Comparison of ENCODE assay signal across 17 cellular contexts in genomic region chr11:3826721-3827120, GRCh38. TPM values are rescaled to one million over a fixed set of nuclear protein-coding genes. Genes with fewer than 3 reads are reported as not detected.
DNase-seq lines count a peak whose midpoint lies in the region; ATAC-seq, FAIRE-seq and TF ChIP-seq lines count a peak whose summit lies in the region.
"Had no signal": no experiment of that assay in that cellular context is flagged by ENCODE, and none has a peak within 500 bp of the region (broad histone marks: within the 10 kb centered on the region; RNA-seq: fewer than 3 reads in every experiment).

No MANE protein-coding gene starts in this region.

- no peaks in the 10 kb centered on the region for H3K9me3 Mint-ChIP-seq in natural killer cell treated with Interleukin-12 subunit alpha and Interleukin-12 subunit beta and Interleukin-15 and Interleukin-18, amount 100 ng/mL, for 72 hours

- H3K9ac ChIP-seq in IMR-90 (ENCODE audit: low read depth, low read length) (no peak overlapping the region), H1 (replicated peaks in 1 of 4; ENCODE audit: extremely low read depth in 1 of 4, low read depth in 3 of 4, low read length in 3 of 4) (no peak overlapping the region)
- H3K9ac ChIP-seq: BLaER1 had no signal

- H3K9me3 ChIP-seq in IMR-90 (ENCODE audit: control insufficient read depth, insufficient read depth, low read length) (no peaks in the 10 kb centered on the region), H1 (ENCODE audit: insufficient read depth in 2 of 2, low read depth in 1 of 2, low read length in 1 of 2) (no peaks in the 10 kb centered on the region)
- H3K9me3 ChIP-seq: BLaER1, lower lobe of right lung had no signal

- no peak overlapping the region for H4K8ac ChIP-seq in IMR-90 (ENCODE audit: low read depth in 2 of 2, low read length in 2 of 2)
- H4K8ac ChIP-seq in H1 (ENCODE audit: extremely low read depth, insufficient read depth, low read length): 0 out of 2 replicates have a peak overlapping the region, but pooled peaks have one; percentile 30

- H3K4me2 ChIP-seq in IMR-90 (ENCODE audit: low read depth, low read length): no peak overlapping the region
- peak overlapping the region; percentile 59 to 74 for H3K4me2 ChIP-seq in H1 (ENCODE audit: insufficient read depth in 1 of 2, low read depth in 2 of 2, low read length in 2 of 2)
- H3K4me2 ChIP-seq: BLaER1, PC-9 had no signal

- peak; percentile 7 for FAIRE-seq in H1 (lab: Jason Lieb, UNC)
- FAIRE-seq: GM12891 had no signal

- H2BK20ac ChIP-seq in IMR-90 (ENCODE audit: low read depth, low read length): no peak overlapping the region
- 0 out of 2 replicates have a peak overlapping the region, but pooled peaks have one; percentile 66 for H2BK20ac ChIP-seq in H1 (ENCODE audit: low read length)

- DNase-seq in C1 segment of cervical spinal cord (lab: John Stamatoyannopoulos, UW) (peak in 11 of 14 donors; percentile 24 to 89 (median 67)), IMR-90 (no peak), H1 (ENCODE audit: low read depth in 1 of 2, low spot score in 2 of 2) (peak in 1 of 2 experiments; percentile 58), HUDEP-2 (lab: John Stamatoyannopoulos, UW; ENCODE audit: unreplicated experiment in 76 of 76) (no peak), cerebellar cortex (ENCODE audit: low spot score) (no peak)
- DNase-seq in natural killer cell treated with Interleukin-12 subunit alpha and Interleukin-12 subunit beta and Interleukin-15 and Interleukin-18, amount 100 ng/mL, for 72 hours (ENCODE audit: low spot score): no peak
- DNase-seq: activated CD4-positive, alpha-beta T cell treated with anti-CD3 and anti-CD28 coated beads, Interleukin-2, amount 50 U/mL, for 1 hour; activated gamma-delta T cell; central memory CD4-positive, alpha-beta T cell; EL; lower lobe of right lung; NCI-H524 treated with DMSO at 0.1 percent for 48 hours; PC-9 had no signal

- H3K4me3 Mint-ChIP-seq in natural killer cell treated with Interleukin-12 subunit alpha and Interleukin-12 subunit beta and Interleukin-15 and Interleukin-18, amount 100 ng/mL, for 72 hours: no peak overlapping the region

- CTCF ChIA-PET in IMR-90 (lab: Yijun Ruan, JAX): interaction anchor here (0.5 kb wide), 1 partner anchor 84 kb away, joined by 4 read pairs; no protein-coding TSS in a partner anchor
- CTCF ChIA-PET in H1 (lab: Charles Lee; ENCODE audit: partially characterized antibody): interaction anchor here (0.9 to 3.3 kb wide), 7 partner anchors 9 to 261 kb away, joined by 3 to 61 read pairs (median 5); partner anchors contain the start of genes PGAP2 and RHOG

- intact Hi-C loops in IMR-90 (cut with micrococcal nuclease): no loop called here

- POLR2A ChIA-PET in IMR-90 (lab: Charles Lee; ENCODE audit: unreplicated experiment): no interaction called here
- POLR2A ChIA-PET in H1 (lab: Charles Lee; ENCODE audit: partially characterized antibody): interaction anchor here (0.9 to 3.3 kb wide), 6 partner anchors 9 to 29 kb away, joined by 3 to 29 read pairs (median 5); partner anchors contain the start of genes RHOG and STIM1

- H3K4me1 ChIP-seq in IMR-90 (ENCODE audit: control insufficient read depth, insufficient read depth, low read length) (peaks cover 4% of the 10 kb centered on the region), H1 (replicated peaks in 1 of 4; ENCODE audit: control insufficient read depth in 3 of 4, insufficient read depth in 4 of 4, low read length in 3 of 4) (peaks cover 22 to 32% (median 24%) of the 10 kb centered on the region in 4 experiments)

- H3K27ac Mint-ChIP-seq in natural killer cell treated with Interleukin-12 subunit alpha and Interleukin-12 subunit beta and Interleukin-15 and Interleukin-18, amount 100 ng/mL, for 72 hours: peak overlapping the region; percentile 63 to 78

- WGBS in IMR-90 (ENCODE audit: extremely low coverage in 2 of 2, insufficient read length in 1 of 2), 2 experiments: no CpG with 5 or more reads among the region's 3 CpGs
- WGBS in H1 (ENCODE audit: extremely low coverage in 1 of 2, insufficient coverage in 1 of 2, insufficient read length in 1 of 2, insufficient replicate concordance in 2 of 2, low coverage in 1 of 2, low lambda C conversion rate in 2 of 2, missing lambda C conversion rate in 1 of 2), 2 experiments: 49% methylated on average over 3 of the region's 3 CpGs; no CpG with 5 or more reads in 1 of the 2 experiments

- H2AK9ac ChIP-seq in IMR-90 (replicated peaks; ENCODE audit: low read depth, low read length, poor library complexity): peak overlapping the region; percentile 9

- TF ChIP-seq EP300 in H1 (IDR thresholded peaks at IDR 0.05; ENCODE audit: borderline replicate concordance in 1 of 2, low read depth in 2 of 2, low read length in 2 of 2): peak in 1 of 2 experiments; percentile 41; a peak in 1 of 3 replicates

- H2BK15ac ChIP-seq in IMR-90 (ENCODE audit: low read depth, low read length) (no peak overlapping the region), H1 (ENCODE audit: low read length) (peak overlapping the region; percentile 93)

- TF ChIP-seq CTCF in IMR-90 (conservative IDR thresholded peaks at IDR 0.05; ENCODE audit: low read depth, low read length): no peak
- no peak for TF ChIP-seq CTCF in H1 (IDR thresholded peaks at IDR 0.05; ENCODE audit: control extremely low read depth in 1 of 3, insufficient read depth in 1 of 3, low read depth in 1 of 3, low read length in 3 of 3)

- H3K56ac ChIP-seq in IMR-90 (ENCODE audit: extremely low read depth, insufficient read depth, low read length) (no peak overlapping the region), H1 (replicated peaks; ENCODE audit: insufficient read length, low read depth, low read length) (no peak overlapping the region)

- H2BK120ac ChIP-seq in IMR-90 (ENCODE audit: low read depth, low read length): no peak overlapping the region
- no peak overlapping the region for H2BK120ac ChIP-seq in H1 (replicated peaks; ENCODE audit: low read depth, low read length)

- in situ Hi-C loops in IMR-90 (cut with MboI; ENCODE audit: low sequenced_read_pairs): no loop called here

- peaks cover 0 to 5% of the 10 kb centered on the region in 2 experiments; a peak in 2 of 4 replicates for H3K79me2 ChIP-seq in H1 (ENCODE audit: control insufficient read depth in 1 of 2, insufficient read depth in 2 of 2, low read length in 2 of 2)

- H3K4ac ChIP-seq in IMR-90 (ENCODE audit: low read depth, low read length) (no peak overlapping the region), H1 (replicated peaks; ENCODE audit: insufficient read length, low read depth, low read length) (no peak overlapping the region)

- H3K27me3 Mint-ChIP-seq in natural killer cell treated with Interleukin-12 subunit alpha and Interleukin-12 subunit beta and Interleukin-15 and Interleukin-18, amount 100 ng/mL, for 72 hours: no peaks in the 10 kb centered on the region

- peaks cover 2% of the 10 kb centered on the region; the same call in 1 of the 2 replicates for H3K23me2 ChIP-seq in H1 (ENCODE audit: low read depth, low read length)

- no peak overlapping the region for H4K5ac ChIP-seq in IMR-90 (ENCODE audit: low read depth, low read length)
- peak overlapping the region; percentile 2 for H4K5ac ChIP-seq in H1 (ENCODE audit: insufficient read length, low read depth, low read length)

- BruUV-seq in IMR-90 (replicated peaks; lab: Mats Ljungman, UMichigan): no TSS peak

- H4K91ac ChIP-seq in IMR-90 (ENCODE audit: insufficient read depth, low read depth, low read length) (no peak overlapping the region), H1 (replicated peaks; ENCODE audit: insufficient read length, low read length) (peak overlapping the region; percentile 16)

- TF ChIP-seq POLR2A in IMR-90 (IDR thresholded peaks at IDR 0.05; ENCODE audit: low read depth, low read length) (no peak), H1 (IDR thresholded peaks at IDR 0.05; ENCODE audit: control extremely low read depth in 1 of 2, low read depth in 2 of 2, low read length in 2 of 2) (no peak; a peak in 1 of 3 replicates)

- H3K27me3 ChIP-seq in IMR-90 (ENCODE audit: control insufficient read depth, insufficient read depth, low read length) (no peaks in the 10 kb centered on the region), H1 (replicated peaks in 1 of 4; ENCODE audit: control insufficient read depth in 3 of 4, extremely low read depth in 1 of 4, insufficient read depth in 3 of 4, low read length in 3 of 4) (no peaks in the 10 kb centered on the region)
- H3K27me3 ChIP-seq: BLaER1 had no signal

- H3K23ac ChIP-seq in IMR-90 (ENCODE audit: low read depth, low read length) (no peak overlapping the region), H1 (ENCODE audit: insufficient read length) (no peak overlapping the region)

- H3K4me1 Mint-ChIP-seq in natural killer cell treated with Interleukin-12 subunit alpha and Interleukin-12 subunit beta and Interleukin-15 and Interleukin-18, amount 100 ng/mL, for 72 hours (ENCODE audit: low read depth in 2 of 2): peaks cover 45 to 50% of the 10 kb centered on the region in 2 donors

- H3K36me3 Mint-ChIP-seq in natural killer cell treated with Interleukin-12 subunit alpha and Interleukin-12 subunit beta and Interleukin-15 and Interleukin-18, amount 100 ng/mL, for 72 hours: peaks cover 4% of the 10 kb centered on the region

- H3K14ac ChIP-seq in IMR-90 (replicated peaks; ENCODE audit: low read depth, low read length) (no peak overlapping the region), H1 (ENCODE audit: insufficient read length) (no peak overlapping the region)

- no peak overlapping the region for H2BK5ac ChIP-seq in IMR-90 (ENCODE audit: low read depth, low read length, poor library complexity, severe bottlenecking)
- peak overlapping the region; percentile 36; the same call in 1 of the 2 replicates for H2BK5ac ChIP-seq in H1 (ENCODE audit: low read depth, low read length)

- TF ChIP-seq RAD21 in IMR-90 (IDR thresholded peaks at IDR 0.05; ENCODE audit: low read length) (no peak), H1 (IDR thresholded peaks at IDR 0.05 in 1 of 2, conservative IDR thresholded peaks at IDR 0.05 in 1 of 2; ENCODE audit: low read depth in 2 of 2, low read length in 2 of 2) (no peak)

- H2BK12ac ChIP-seq in H1 (ENCODE audit: low read depth, low read length): peak overlapping the region; percentile 21; the same call in 1 of the 2 replicates

- no peak overlapping the region for H3K18ac ChIP-seq in IMR-90 (ENCODE audit: low read depth, low read length)
- H3K18ac ChIP-seq in H1 (ENCODE audit: extremely low read depth, low read length): peak overlapping the region; percentile 85

- H3K4me3 ChIP-seq in IMR-90 (ENCODE audit: insufficient read depth, low read depth, low read length) (no peak overlapping the region), H1 (ENCODE audit: extremely low read depth in 1 of 4, insufficient read depth in 2 of 4, low read depth in 3 of 4, low read length in 4 of 4) (peak overlapping the region in 2 of 4 experiments; percentile 11 to 25; a peak in 2 of 8 replicates)
- H3K4me3 ChIP-seq: BLaER1, lower lobe of right lung, PC-9 had no signal

- H3K79me1 ChIP-seq in IMR-90 (ENCODE audit: low read depth in 1 of 2, low read length in 2 of 2) (peaks cover 21 to 53% of the 10 kb centered on the region in 2 experiments), H1 (ENCODE audit: low read depth, low read length) (peaks cover 3% of the 10 kb centered on the region; the same call in 1 of the 2 replicates)

- H2AK5ac ChIP-seq in IMR-90 (ENCODE audit: low read depth, low read length): no peak overlapping the region
- no peak overlapping the region for H2AK5ac ChIP-seq in H1 (ENCODE audit: low read depth, low read length)

- dilution Hi-C loops in IMR-90 (cut with HindIII; ENCODE audit: low sequenced_read_pairs, unreplicated experiment): no loop called here

- H3K36me3 ChIP-seq in IMR-90 (ENCODE audit: control insufficient read depth, insufficient read depth, low read length) (peaks cover 39% of the 10 kb centered on the region), H1 (ENCODE audit: control insufficient read depth in 2 of 4, insufficient read depth in 4 of 4, low read length in 3 of 4) (peaks cover 4 to 19% (median 8%) of the 10 kb centered on the region in 4 experiments; a peak in 7 of 8 replicates)

- ATAC-seq in IMR-90 (ENCODE audit: low read depth): no peak
- no peak for ATAC-seq in natural killer cell treated with Interleukin-12 subunit alpha and Interleukin-12 subunit beta and Interleukin-15 and Interleukin-18, amount 100 ng/mL, for 72 hours
- ATAC-seq in GM21737 (IDR thresholded peaks at IDR 0.05; ENCODE audit: unreplicated experiment): no peak
- ATAC-seq in GM18519 (IDR thresholded peaks at IDR 0.05; ENCODE audit: low FRiP score, unreplicated experiment): no peak
- ATAC-seq: lower lobe of right lung had no signal

- H4K20me1 ChIP-seq in IMR-90 (ENCODE audit: insufficient read depth, low read length): peaks cover 36% of the 10 kb centered on the region
- H4K20me1 ChIP-seq in H1 (replicated peaks in 1 of 2; ENCODE audit: control insufficient read depth in 1 of 2, insufficient read depth in 2 of 2, low read length in 2 of 2): peaks cover 3 to 6% of the 10 kb centered on the region in 2 experiments

- no peak overlapping the region for H3K27ac ChIP-seq in IMR-90 (ENCODE audit: insufficient read depth, low read length)
- peak overlapping the region; percentile 54; the same call in 1 of the 2 replicates for H3K27ac ChIP-seq in H1 (ENCODE audit: low read depth, low read length)
- H3K27ac ChIP-seq: BLaER1, lower lobe of right lung, PC-9 had no signal

- peaks cover 26% of the 10 kb centered on the region for H3K9me1 ChIP-seq in IMR-90 (ENCODE audit: insufficient read depth, low read length)

- H2AFZ ChIP-seq in IMR-90 (replicated peaks; ENCODE audit: low read length, poor library complexity) (no peak overlapping the region), H1 (ENCODE audit: low read length) (no peak overlapping the region)
- H2AFZ ChIP-seq: PC-9 had no signal

RNA-seq across cellular contexts. Expression of gene RHOG, which starts 14.0 kb away (rescaled TPM):
- 16.3 and 20.6 TPM in 2 replicates for total RNA-seq in IMR-90 (2012; rRNA removed)
- 106 and 114 TPM in 2 replicates for polyA plus RNA-seq in IMR-90 (2012; rRNA removed)
- 41.7 and 123 TPM in 2 replicates for polyA plus RNA-seq in IMR-90 (2012; cell fraction: cytosol; rRNA removed)
- polyA plus RNA-seq in IMR-90 (2012; cell fraction: nucleus; rRNA removed; ENCODE audit: low replicate concordance): 16.5 and 40.2 TPM in 2 replicates
- total RNA-seq in H1 (2021; fragmentation: NEBNext Ultra II Directional; extraction: Animal tissue kit (Norgen Biotek cat#: 25700)): 28.3 and 31.2 TPM in 2 replicates
- 69.6 and 79.8 TPM in 2 replicates for polyA plus RNA-seq in H1 (2011; rRNA removed)
- polyA plus RNA-seq in H1 (2011; cell fraction: cytosol; rRNA removed): 44.6 TPM
- 50.4 TPM for polyA plus RNA-seq in H1 (2011; cell fraction: nucleus; rRNA removed)
- 34.2 to 46.4 TPM (median 43.0 TPM) in 4 replicates for polyA plus RNA-seq in H1 (2012, experiment 1 of 2)
- polyA plus RNA-seq in H1 (2012, experiment 2 of 2): 48.4 TPM
- polyA plus RNA-seq in H1 (2013, experiment 1 of 2): 31.2 TPM
- 28.8 TPM for polyA plus RNA-seq in H1 (2013, experiment 2 of 2)
- polyA minus RNA-seq in H1 (2011; rRNA and poly(A)+ RNA removed): 46.8 and 68.7 TPM in 2 replicates
- polyA minus RNA-seq in H1 (2011; cell fraction: cytosol; rRNA and poly(A)+ RNA removed): 34.2 TPM
- polyA minus RNA-seq in H1 (2011; cell fraction: nucleus; rRNA and poly(A)+ RNA removed): 31.7 TPM
- 100 to 1,000 TPM; 154 to 164 TPM for total RNA-seq in natural killer cell treated with Interleukin-12 subunit alpha and Interleukin-12 subunit beta and Interleukin-15 and Interleukin-18, amount 100 ng/mL, for 72 hours

RNA-seq across cellular contexts. Expression of gene PGAP2, which starts 18.4 kb away (rescaled TPM):
- total RNA-seq in IMR-90 (2012; rRNA removed): 10.6 TPM in 2 replicates
- 31.3 and 36.7 TPM in 2 replicates for polyA plus RNA-seq in IMR-90 (2012; rRNA removed)
- polyA plus RNA-seq in IMR-90 (2012; cell fraction: cytosol; rRNA removed): 22.4 and 36.8 TPM in 2 replicates
- 74.5 and 92.9 TPM in 2 replicates for polyA plus RNA-seq in IMR-90 (2012; cell fraction: nucleus; rRNA removed; ENCODE audit: low replicate concordance)
- total RNA-seq in H1 (2021; fragmentation: NEBNext Ultra II Directional; extraction: Animal tissue kit (Norgen Biotek cat#: 25700)): 56.0 and 56.5 TPM in 2 replicates
- 106 and 111 TPM in 2 replicates for polyA plus RNA-seq in H1 (2011; rRNA removed)
- 68.7 TPM for polyA plus RNA-seq in H1 (2011; cell fraction: cytosol; rRNA removed)
- polyA plus RNA-seq in H1 (2011; cell fraction: nucleus; rRNA removed): 103 TPM
- polyA plus RNA-seq in H1 (2012, experiment 1 of 2): 53.7 to 85.1 TPM (median 73.2 TPM) in 4 replicates
- 79.9 TPM for polyA plus RNA-seq in H1 (2012, experiment 2 of 2)
- polyA plus RNA-seq in H1 (2013, experiment 1 of 2): 63.9 TPM
- 71.3 TPM for polyA plus RNA-seq in H1 (2013, experiment 2 of 2)
- polyA minus RNA-seq in H1 (2011; rRNA and poly(A)+ RNA removed): 82.7 and 110 TPM in 2 replicates
- polyA minus RNA-seq in H1 (2011; cell fraction: cytosol; rRNA and poly(A)+ RNA removed): 38.8 TPM
- 46.2 TPM for polyA minus RNA-seq in H1 (2011; cell fraction: nucleus; rRNA and poly(A)+ RNA removed)
- 10 to 100 TPM; 15.5 to 30.0 TPM for total RNA-seq in natural killer cell treated with Interleukin-12 subunit alpha and Interleukin-12 subunit beta and Interleukin-15 and Interleukin-18, amount 100 ng/mL, for 72 hours

RNA-seq across cellular contexts. Expression of gene STIM1, which starts 28.7 kb away (rescaled TPM):
- total RNA-seq in IMR-90 (2012; rRNA removed): 13.9 and 17.9 TPM in 2 replicates
- 19.2 and 23.0 TPM in 2 replicates for polyA plus RNA-seq in IMR-90 (2012; rRNA removed)
- polyA plus RNA-seq in IMR-90 (2012; cell fraction: cytosol; rRNA removed): 24.2 and 28.5 TPM in 2 replicates
- polyA plus RNA-seq in IMR-90 (2012; cell fraction: nucleus; rRNA removed; ENCODE audit: low replicate concordance): 34.8 and 44.6 TPM in 2 replicates
- 11.6 and 12.2 TPM in 2 replicates for total RNA-seq in H1 (2021; fragmentation: NEBNext Ultra II Directional; extraction: Animal tissue kit (Norgen Biotek cat#: 25700))
- 11.1 and 17.9 TPM in 2 replicates for polyA plus RNA-seq in H1 (2011; rRNA removed)
- 14.4 TPM for polyA plus RNA-seq in H1 (2011; cell fraction: cytosol; rRNA removed)
- 21.5 TPM for polyA plus RNA-seq in H1 (2011; cell fraction: nucleus; rRNA removed)
- polyA plus RNA-seq in H1 (2012, experiment 1 of 2): 10.1 to 17.7 TPM (median 14.6 TPM) in 4 replicates
- polyA plus RNA-seq in H1 (2012, experiment 2 of 2): 10.8 TPM
- 11.3 TPM for polyA plus RNA-seq in H1 (2013, experiment 1 of 2)
- polyA plus RNA-seq in H1 (2013, experiment 2 of 2): 12.8 TPM
- 36.5 and 60.1 TPM in 2 replicates for polyA minus RNA-seq in H1 (2011; rRNA and poly(A)+ RNA removed)
- 14.2 TPM for polyA minus RNA-seq in H1 (2011; cell fraction: cytosol; rRNA and poly(A)+ RNA removed)
- polyA minus RNA-seq in H1 (2011; cell fraction: nucleus; rRNA and poly(A)+ RNA removed): 18.3 TPM
- total RNA-seq in natural killer cell treated with Interleukin-12 subunit alpha and Interleukin-12 subunit beta and Interleukin-15 and Interleukin-18, amount 100 ng/mL, for 72 hours: 10 to 100 TPM; 83.9 to 85.9 TPM

RNA-seq across cellular contexts. Expression of gene NUP98, which starts 29.4 kb away (rescaled TPM):
- 138 and 145 TPM in 2 replicates for total RNA-seq in IMR-90 (2012; rRNA removed)
- 103 and 105 TPM in 2 replicates for polyA plus RNA-seq in IMR-90 (2012; rRNA removed)
- polyA plus RNA-seq in IMR-90 (2012; cell fraction: cytosol; rRNA removed): 69.7 and 79.4 TPM in 2 replicates
- 137 and 211 TPM in 2 replicates for polyA plus RNA-seq in IMR-90 (2012; cell fraction: nucleus; rRNA removed; ENCODE audit: low replicate concordance)
- 98.6 and 105 TPM in 2 replicates for total RNA-seq in H1 (2021; fragmentation: NEBNext Ultra II Directional; extraction: Animal tissue kit (Norgen Biotek cat#: 25700))
- 243 and 261 TPM in 2 replicates for polyA plus RNA-seq in H1 (2011; rRNA removed)
- polyA plus RNA-seq in H1 (2011; cell fraction: cytosol; rRNA removed): 159 TPM
- polyA plus RNA-seq in H1 (2011; cell fraction: nucleus; rRNA removed): 309 TPM
- 49.4 to 93.4 TPM (median 84.2 TPM) in 4 replicates for polyA plus RNA-seq in H1 (2012, experiment 1 of 2)
- polyA plus RNA-seq in H1 (2012, experiment 2 of 2): 12.2 TPM
- polyA plus RNA-seq in H1 (2013, experiment 1 of 2): 75.9 TPM
- polyA plus RNA-seq in H1 (2013, experiment 2 of 2): 67.4 TPM
- 379 and 432 TPM in 2 replicates for polyA minus RNA-seq in H1 (2011; rRNA and poly(A)+ RNA removed)
- polyA minus RNA-seq in H1 (2011; cell fraction: cytosol; rRNA and poly(A)+ RNA removed): 119 TPM
- 161 TPM for polyA minus RNA-seq in H1 (2011; cell fraction: nucleus; rRNA and poly(A)+ RNA removed)
- 100 to 1,000 TPM; 116 to 176 TPM for total RNA-seq in natural killer cell treated with Interleukin-12 subunit alpha and Interleukin-12 subunit beta and Interleukin-15 and Interleukin-18, amount 100 ng/mL, for 72 hours

Comparison
In these comparisons a context has a peak if more than half of its experiments do, and no peak if none do; other contexts are left out.
1. DNase-seq: peak in C1 segment of cervical spinal cord (11 of 14); none in IMR-90 (single experiment), natural killer cell treated with Interleukin-12 subunit alpha and Interleukin-12 subunit beta and Interleukin-15 and Interleukin-18, amount 100 ng/mL, for 72 hours (single experiment), HUDEP-2 (0 of 76) and cerebellar cortex (single experiment).